Comparison of ENCODE assay signal across 29 cellular contexts in the genomic region with DNA sequence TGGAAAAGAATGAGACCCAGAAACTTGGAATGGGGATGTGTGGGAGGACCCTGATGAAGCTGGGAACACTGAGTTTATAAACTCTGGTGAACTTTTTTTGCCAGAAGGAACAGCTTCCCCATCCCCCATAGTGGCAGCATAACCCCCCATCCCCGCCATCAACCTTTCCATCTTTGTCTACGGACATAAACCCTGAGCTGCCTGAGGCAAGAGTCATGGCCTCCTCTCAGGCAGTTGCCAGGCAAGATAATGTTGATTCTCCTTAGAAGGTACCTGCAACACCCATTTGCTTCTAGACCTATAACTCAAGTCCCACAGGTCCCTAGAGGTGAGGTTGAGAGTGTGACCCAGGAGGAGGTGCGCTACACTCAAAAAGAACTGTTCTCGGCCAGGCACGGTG.
"Had no signal": no experiment of that assay in that cellular context is flagged by ENCODE, and none has a peak within 500 bp of the region (broad histone marks: within the 10 kb centered on the region; RNA-seq: fewer than 3 reads in every experiment).

No MANE protein-coding gene starts in this region.

- H3K36me3 ChIP-seq: neural progenitor cell, ovary, right lobe of liver, sigmoid colon, suprapubic skin, tibial artery, transverse colon, upper lobe of right lung, uterus had no signal

- H3K27me3 Mint-ChIP-seq: naive thymus-derived CD8-positive, alpha-beta T cell; progenitor cell of endocrine pancreas; stimulated activated memory B cell treated with anti-CD40 and anti-IgM and Interleukin-4, amounts not matched to agents 10 μg/mL and 1 μg/mL and 100 μg/mL, for 72 hours; stimulated activated naive CD8-positive, alpha-beta T cell treated with anti-CD3 and anti-CD28 coated beads, Interleukin-15, amount 100 ng/mL, for 72 hours; type B pancreatic cell had no signal

- H3K27ac ChIP-seq: neural progenitor cell, ovary, parathyroid adenoma, right lobe of liver, suprapubic skin, testis, tibial artery, transverse colon, upper lobe of right lung, uterus had no signal

- H3K27ac Mint-ChIP-seq: nephron; neural progenitor cell; progenitor cell of endocrine pancreas; stimulated activated memory B cell treated with anti-CD40 and anti-IgM and Interleukin-4, amounts not matched to agents 10 μg/mL and 1 μg/mL and 100 μg/mL, for 72 hours; stimulated activated naive CD8-positive, alpha-beta T cell treated with anti-CD3 and anti-CD28 coated beads, Interleukin-15, amount 100 ng/mL, for 72 hours; type B pancreatic cell had no signal

- H3K27me3 ChIP-seq: neural progenitor cell, ovary, right lobe of liver, sigmoid colon, suprapubic skin, testis, tibial artery, transverse colon, upper lobe of right lung, uterus had no signal

- H3K4me1 Mint-ChIP-seq: neural progenitor cell; stimulated activated memory B cell treated with anti-CD40 and anti-IgM and Interleukin-4, amounts not matched to agents 10 μg/mL and 1 μg/mL and 100 μg/mL, for 72 hours; stimulated activated naive CD8-positive, alpha-beta T cell treated with anti-CD3 and anti-CD28 coated beads, Interleukin-15, amount 100 ng/mL, for 72 hours had no signal

- H3K4me3 ChIP-seq: neural progenitor cell, ovary, psoas muscle, right lobe of liver, sigmoid colon, suprapubic skin, testis, tibial artery, transverse colon, upper lobe of right lung, uterus had no signal

- H3K9me3 Mint-ChIP-seq: naive thymus-derived CD8-positive, alpha-beta T cell; nephron; stimulated activated memory B cell treated with anti-CD40 and anti-IgM and Interleukin-4, amounts not matched to agents 10 μg/mL and 1 μg/mL and 100 μg/mL, for 72 hours; stimulated activated naive CD8-positive, alpha-beta T cell treated with anti-CD3 and anti-CD28 coated beads, Interleukin-15, amount 100 ng/mL, for 72 hours; type B pancreatic cell had no signal

- H3K9me3 ChIP-seq: ovary, psoas muscle, right lobe of liver, sigmoid colon, suprapubic skin, testis, tibial artery, transverse colon, upper lobe of right lung, uterus had no signal

- H3K9ac ChIP-seq: neural progenitor cell, parathyroid adenoma had no signal

- H3K4me1 ChIP-seq: neural progenitor cell, parathyroid adenoma, right lobe of liver, suprapubic skin, upper lobe of right lung, uterus had no signal

- ATAC-seq: naive thymus-derived CD8-positive, alpha-beta T cell; right cardiac atrium; right lobe of liver; stimulated activated memory B cell treated with anti-CD40 and anti-IgM and Interleukin-4, amounts not matched to agents 10 μg/mL and 1 μg/mL and 100 μg/mL, for 72 hours; stimulated activated naive CD8-positive, alpha-beta T cell treated with anti-CD3 and anti-CD28 coated beads, Interleukin-15, amount 100 ng/mL, for 72 hours; stimulated activated naive CD8-positive, alpha-beta T cell treated with anti-CD3 and anti-CD28 coated beads, Interleukin-15, Interleukin-2, amounts not matched to agents 100 U/mL and 50 U/mL, for 24 hours; upper lobe of right lung had no signal

- H2AFZ ChIP-seq: neural progenitor cell, parathyroid adenoma had no signal

- H3K4me3 Mint-ChIP-seq: naive thymus-derived CD8-positive, alpha-beta T cell; nephron; neural progenitor cell; stimulated activated memory B cell treated with anti-CD40 and anti-IgM and Interleukin-4, amounts not matched to agents 10 μg/mL and 1 μg/mL and 100 μg/mL, for 72 hours; stimulated activated naive CD8-positive, alpha-beta T cell treated with anti-CD3 and anti-CD28 coated beads, Interleukin-15, amount 100 ng/mL, for 72 hours; type B pancreatic cell had no signal

- H3K36me3 Mint-ChIP-seq: naive thymus-derived CD8-positive, alpha-beta T cell had no signal

- DNase-seq: naive thymus-derived CD8-positive, alpha-beta T cell; occipital lobe; ovary; posterior cingulate gyrus; psoas muscle; right cardiac atrium; right lobe of liver; sigmoid colon; small intestine; stimulated activated CD4-positive, alpha-beta T cell treated with anti-CD3 and anti-CD28 coated beads, Interleukin-15, amount 100 ng/mL, for 24 hours; stimulated activated CD4-positive, alpha-beta T cell treated with anti-CD3 and anti-CD28 coated beads, Interleukin-2, amount 100 ng/mL, for 24 hours; stimulated activated CD4-positive, alpha-beta T cell treated with anti-CD3 and anti-CD28 coated beads, Interleukin-2, amount 100 ng/mL, for 48 hours; stimulated activated CD4-positive, alpha-beta T cell treated with anti-CD3 and anti-CD28 coated beads, Interleukin-4, amount 100 ng/mL, for 24 hours; stimulated activated naive CD4-positive, alpha-beta T cell; stimulated activated naive CD8-positive, alpha-beta T cell treated with anti-CD3 and anti-CD28 coated beads, Interleukin-15, amount 100 ng/mL, for 72 hours; stimulated activated naive CD8-positive, alpha-beta T cell treated with anti-CD3 and anti-CD28 coated beads, Interleukin-15, Interleukin-2, amounts not matched to agents 100 U/mL and 50 U/mL, for 24 hours; substantia nigra; testis; tibial artery; transverse colon; upper lobe of right lung; uterus had no signal

- H3K4me2 ChIP-seq: neural progenitor cell had no signal
